ENCODE assay signal across 8 cellular contexts in genomic region chr20:64083380-64084208, GRCh38. TPM values are rescaled to one million over a fixed set of nuclear protein-coding genes. Genes with fewer than 3 reads are reported as not detected.
DNase-seq lines count a peak whose midpoint lies in the region; ATAC-seq and TF ChIP-seq lines count a peak whose summit lies in the region.

No MANE protein-coding gene starts in this region.

- H3K9ac ChIP-seq in HUES64 (ENCODE audit: low read depth, low read length), result peak overlapping the region; percentile 66

- H3K4me1 ChIP-seq in CD4-positive, alpha-beta memory T cell (ENCODE audit: insufficient read depth, low read length), result peaks cover 26% of the 10 kb centered on the region
- H3K4me1 ChIP-seq in HUES64 (ENCODE audit: insufficient read depth, low read length) (peaks cover 10% of the 10 kb centered on the region), PC-9 (replicated peaks; ENCODE audit: insufficient read depth) (peaks cover 5% of the 10 kb centered on the region), suprapubic skin (peaks cover 36% of the 10 kb centered on the region)

- BruUV-seq in PC-9 (replicated peaks; lab: Mats Ljungman, UMichigan), result no TSS peak

- peaks cover under 1% of the 10 kb centered on the region; the same call in 1 of the 2 replicates for H3K79me2 ChIP-seq in PC-9 (ENCODE audit: low read depth)

- H3K36me3 Mint-ChIP-seq in CD4-positive, alpha-beta memory T cell, result peaks cover 0 to 3% of the 10 kb centered on the region in 2 donors
- H3K36me3 Mint-ChIP-seq in neural crest cell (ENCODE audit: low read depth), result no peaks in the 10 kb centered on the region

- H3K9me3 ChIP-seq in CD4-positive, alpha-beta memory T cell (ENCODE audit: control insufficient read depth in 1 of 2, low read length in 2 of 2), result no peaks in the 10 kb centered on the region
- H3K9me3 ChIP-seq in HUES64 (ENCODE audit: insufficient read depth, low read depth, low read length) (no peaks in the 10 kb centered on the region), PC-9 (ENCODE audit: insufficient read depth, low read depth) (no peaks in the 10 kb centered on the region), suprapubic skin (no peaks in the 10 kb centered on the region)

- intact Hi-C loops in CD4-positive, alpha-beta memory T cell (cut with micrococcal nuclease), result loop anchor here (1.0 kb wide), 2 partner anchors 37 to 44 kb away; no protein-coding TSS in a partner anchor
- intact Hi-C loops in PC-9 (cut with micrococcal nuclease; ENCODE audit: unreplicated experiment), result loop anchor here (5.0 kb wide), 1 partner anchor 39 kb away; no protein-coding TSS in a partner anchor

- H3K4me3 ChIP-seq in CD4-positive, alpha-beta memory T cell (ENCODE audit: low read length in 2 of 2), result peak overlapping the region; percentile 29 to 51
- H3K4me3 ChIP-seq in HUES64 (ENCODE audit: low read length) (peak overlapping the region; percentile 64), PC-9 (peak overlapping the region; percentile 37; the same call in 1 of the 2 replicates), fibroblast of pulmonary artery (replicated peaks; ENCODE audit: low read depth, low read length) (peak overlapping the region; percentile 37), suprapubic skin (peak overlapping the region; percentile 63)

- H3K27ac ChIP-seq in CD4-positive, alpha-beta memory T cell (ENCODE audit: low read depth, low read length), result no peak overlapping the region
- H3K27ac ChIP-seq in HUES64 (ENCODE audit: low read depth, low read length) (no peak overlapping the region), PC-9 (no peak overlapping the region), suprapubic skin (no peak overlapping the region)

- TF ChIP-seq CTCF in PC-9 (conservative IDR thresholded peaks at IDR 0.05) (peak; percentile 56), fibroblast of pulmonary artery (IDR thresholded peaks at IDR 0.05; ENCODE audit: low read length, missing control alignments) (peak; percentile 36), neural crest cell (conservative IDR thresholded peaks at IDR 0.05) (peak; percentile 67), suprapubic skin (IDR thresholded peaks at IDR 0.05) (peak; percentile 8 to 68)

- H2AFZ ChIP-seq in PC-9, result no peak overlapping the region

- peak; percentile 50 to 64 (median 60) for DNase-seq in CD4-positive, alpha-beta memory T cell
- DNase-seq in PC-9, result peak; percentile 54 to 71
- DNase-seq in activated T-helper 9 cell treated with anti-CD3 and anti-CD28 coated beads, Interleukin-2, amount 50 U/mL, for 16 hours (ENCODE audit: low read depth), result peak; percentile 54
- peak; percentile 72 for DNase-seq in fibroblast of pulmonary artery (ENCODE audit: low read depth)
- DNase-seq in neural crest cell (ENCODE audit: low read depth, low spot score), result peak; percentile 73
- no peak for DNase-seq in suprapubic skin (ENCODE audit: low spot score in 2 of 2)

- peak overlapping the region; percentile 68 to 81 (median 76) for H3K4me3 Mint-ChIP-seq in CD4-positive, alpha-beta memory T cell
- H3K4me3 Mint-ChIP-seq in neural crest cell, result peak overlapping the region; percentile 67

- no peak for ATAC-seq in GM21786 (IDR thresholded peaks at IDR 0.05; ENCODE audit: unreplicated experiment)

- WGBS in HUES64, result 1% methylated on average over 108 of the region's 108 CpGs
- WGBS in suprapubic skin, result 0% methylated on average over 14 of the region's 108 CpGs

- H3F3A ChIP-seq in PC-9 (ENCODE audit: insufficient read depth, low read depth), result peaks cover 27% of the 10 kb centered on the region

- H3K36me3 ChIP-seq in CD4-positive, alpha-beta memory T cell (ENCODE audit: insufficient read depth, low read length), result no peaks in the 10 kb centered on the region
- H3K36me3 ChIP-seq in HUES64 (ENCODE audit: insufficient read depth, low read length), result no peaks in the 10 kb centered on the region
- H3K36me3 ChIP-seq in PC-9 (ENCODE audit: low read depth), result no peaks in the 10 kb centered on the region
- no peaks in the 10 kb centered on the region for H3K36me3 ChIP-seq in suprapubic skin

- H3K9me2 ChIP-seq in PC-9 (ENCODE audit: insufficient read depth), result no peaks in the 10 kb centered on the region

- peaks cover 0 to 14% (median 3%) of the 10 kb centered on the region in 8 donors for H3K9me3 Mint-ChIP-seq in CD4-positive, alpha-beta memory T cell
- no peaks in the 10 kb centered on the region for H3K9me3 Mint-ChIP-seq in neural crest cell

- POLR2A ChIA-PET in CD4-positive, alpha-beta memory T cell (lab: Charles Lee; ENCODE audit: partially characterized antibody), result interaction anchor here (0.9 to 1.9 kb wide), 9 partner anchors 12 to 172 kb away, joined by 3 to 13 read pairs (median 5); partner anchors contain the start of genes PRPF6 and TCEA2
- POLR2A ChIA-PET in PC-9 (lab: Charles Lee; ENCODE audit: unreplicated experiment), result no interaction called here

- CTCF ChIA-PET in CD4-positive, alpha-beta memory T cell (lab: Charles Lee; ENCODE audit: partially characterized antibody), result interaction anchor here (0.9 to 5.2 kb wide), 10 partner anchors 9 to 179 kb away, joined by 3 to 73 read pairs (median 4); partner anchors contain the start of gene PRPF6
- CTCF ChIA-PET in PC-9 (lab: Charles Lee), result interaction anchor here (0.7 to 1.0 kb wide), 2 partner anchors 46 to 212 kb away, joined by 3 read pairs; no protein-coding TSS in a partner anchor

- H3K27me3 ChIP-seq in CD4-positive, alpha-beta memory T cell (ENCODE audit: insufficient read depth, low read length), result no peaks in the 10 kb centered on the region
- peaks cover 62% of the 10 kb centered on the region for H3K27me3 ChIP-seq in HUES64 (ENCODE audit: insufficient read depth, low read length)
- peaks cover 45% of the 10 kb centered on the region for H3K27me3 ChIP-seq in PC-9 (ENCODE audit: insufficient read depth, low read depth)
- peaks cover 17% of the 10 kb centered on the region for H3K27me3 ChIP-seq in suprapubic skin

- peaks cover 11 to 44% (median 27%) of the 10 kb centered on the region in 4 donors for H3K4me1 Mint-ChIP-seq in CD4-positive, alpha-beta memory T cell
- H3K4me1 Mint-ChIP-seq in neural crest cell, result peaks cover 30% of the 10 kb centered on the region

- H3K27ac Mint-ChIP-seq in CD4-positive, alpha-beta memory T cell, result peak overlapping the region in 3 of 7 donors; percentile 35 to 89 (median 74)
- H3K27ac Mint-ChIP-seq in neural crest cell (ENCODE audit: unreplicated experiment), result no peak overlapping the region

- TF ChIP-seq POLR2A in suprapubic skin (IDR thresholded peaks at IDR 0.05), result no peak

- H3K4me2 ChIP-seq in PC-9, result peak overlapping the region; percentile 64

- no peaks in the 10 kb centered on the region; the same call in 1 of the 2 replicates for H4K20me1 ChIP-seq in PC-9 (ENCODE audit: insufficient read depth)

- no peaks in the 10 kb centered on the region for H3K27me3 Mint-ChIP-seq in CD4-positive, alpha-beta memory T cell
- H3K27me3 Mint-ChIP-seq in neural crest cell (ENCODE audit: low read depth), result peaks cover 66% of the 10 kb centered on the region

- no peak for TF ChIP-seq EP300 in suprapubic skin (IDR thresholded peaks at IDR 0.05)

RNA-seq across cellular contexts. Expression of gene LKAAEAR1, which starts 0.6 kb away (rescaled TPM):
- under 1 TPM in 1 of 2 experiments, not detected in 1; 0.39 TPM for total RNA-seq in CD4-positive, alpha-beta memory T cell
- under 1 TPM; 0.30 to 0.63 TPM for polyA plus RNA-seq in CD4-positive, alpha-beta memory T cell
- 0.40 TPM for polyA plus RNA-seq in HUES64 (2013, experiment 1 of 2)
- polyA plus RNA-seq in HUES64 (2013, experiment 2 of 2), result not detected
- total RNA-seq in PC-9 (2021), result not detected in 2 replicates
- total RNA-seq in neural crest cell, result not detected in 2 replicates
- total RNA-seq in suprapubic skin, result not detected

RNA-seq across cellular contexts. Expression of gene OPRL1, which starts 3.7 kb away (rescaled TPM):
- 1 to 10 TPM in 1 of 2 experiments, under 1 TPM in 1; 0.87 to 1.1 TPM for total RNA-seq in CD4-positive, alpha-beta memory T cell
- polyA plus RNA-seq in CD4-positive, alpha-beta memory T cell, result 1 to 10 TPM in 1 of 2 donors, under 1 TPM in 1; 0.68 to 1.1 TPM
- polyA plus RNA-seq in HUES64 (2013, experiment 1 of 2), result 0.40 TPM
- 0.63 TPM for polyA plus RNA-seq in HUES64 (2013, experiment 2 of 2)
- 1.5 and 2.7 TPM in 2 replicates for total RNA-seq in PC-9 (2021)
- total RNA-seq in neural crest cell, result 0.93 and 0.96 TPM in 2 replicates
- total RNA-seq in suprapubic skin, result under 1 TPM; 0.45 to 0.68 (median 0.52) TPM

RNA-seq across cellular contexts. Expression of gene RGS19, which starts 4.3 kb away (rescaled TPM):
- 10 to 100 TPM; 35.0 to 35.6 TPM for total RNA-seq in CD4-positive, alpha-beta memory T cell
- 100 to 1,000 TPM; 112 to 116 TPM for polyA plus RNA-seq in CD4-positive, alpha-beta memory T cell
- polyA plus RNA-seq in HUES64 (2013, experiment 1 of 2), result 8.5 TPM
- 11.2 TPM for polyA plus RNA-seq in HUES64 (2013, experiment 2 of 2)
- total RNA-seq in PC-9 (2021), result 33.3 and 39.2 TPM in 2 replicates
- 11.1 and 11.7 TPM in 2 replicates for total RNA-seq in neural crest cell
- total RNA-seq in suprapubic skin, result 10 to 100 TPM; 14.8 to 18.4 (median 16.2) TPM

RNA-seq across cellular contexts. Expression of gene TCEA2, which starts 20.6 kb away (rescaled TPM):
- total RNA-seq in CD4-positive, alpha-beta memory T cell, result 10 to 100 TPM; 43.3 to 45.9 TPM
- polyA plus RNA-seq in CD4-positive, alpha-beta memory T cell, result 10 to 100 TPM; 24.6 to 27.9 TPM
- 31.3 TPM for polyA plus RNA-seq in HUES64 (2013, experiment 1 of 2)
- polyA plus RNA-seq in HUES64 (2013, experiment 2 of 2), result 39.4 TPM
- total RNA-seq in PC-9 (2021) (100 and 156 TPM in 2 replicates), neural crest cell (82.5 and 83.3 TPM in 2 replicates), suprapubic skin (10 to 100 TPM in 3 of 4 donors, 1 to 10 TPM in 1; 8.6 to 27.9 (median 13.2) TPM)

RNA-seq across cellular contexts. Expression of gene NPBWR2, which starts 23.8 kb away (rescaled TPM):
- total RNA-seq in CD4-positive, alpha-beta memory T cell, result not detected
- not detected for polyA plus RNA-seq in CD4-positive, alpha-beta memory T cell
- not detected for polyA plus RNA-seq in HUES64 (2013, experiment 1 of 2)
- polyA plus RNA-seq in HUES64 (2013, experiment 2 of 2), result not detected
- total RNA-seq in PC-9 (2021) (not detected in 2 replicates), neural crest cell (not detected in 2 replicates), suprapubic skin (not detected)

Comparison
In these comparisons a context has a peak if more than half of its experiments do, and no peak if none do; other contexts are left out.
1. DNase-seq: peak in CD4-positive, alpha-beta memory T cell (5 of 5), PC-9 (2 of 2), activated T-helper 9 cell treated with anti-CD3 and anti-CD28 coated beads, Interleukin-2, amount 50 U/mL, for 16 hours (single experiment), fibroblast of pulmonary artery (single experiment) and neural crest cell (single experiment); none in suprapubic skin (0 of 2).
2. Peak in every context shown above with its lines, with median percentiles within 50 percentile points of each other: H3K4me3 ChIP-seq and CTCF ChIP-seq.